8 cellular contexts compared by ENCODE assay signal in genomic region chr17:3724373-3725077, GRCh38.
DNase-seq lines count a peak whose midpoint lies in the region; ATAC-seq and TF ChIP-seq lines count a peak whose summit lies in the region.

No MANE protein-coding gene starts in this region.

- peak overlapping the region; percentile 77 for H3K27ac Mint-ChIP-seq in T-helper 2 cell treated with Interferon-gamma antibody and Interleukin-4, amounts not matched to agents 5 μg/mL and 100 μg/mL, for 36 hours

- no peaks in the 10 kb centered on the region for H3K9me3 ChIP-seq in WERI-Rb-1 (ENCODE audit: severe bottlenecking)
- no peaks in the 10 kb centered on the region for H3K9me3 ChIP-seq in iPS-15b (ENCODE audit: control insufficient read depth, insufficient read depth, low read length)
- no peaks in the 10 kb centered on the region for H3K9me3 ChIP-seq in subcutaneous abdominal adipose tissue (ENCODE audit: control insufficient read depth in 5 of 5, low read length in 5 of 5)

- H3K9me3 Mint-ChIP-seq in T-helper 2 cell treated with Interferon-gamma antibody and Interleukin-4, amounts not matched to agents 5 μg/mL and 100 μg/mL, for 36 hours = no peaks in the 10 kb centered on the region

- ATAC-seq in GM18505 (IDR thresholded peaks at IDR 0.05; ENCODE audit: unreplicated experiment) = no peak

- peaks cover 62% of the 10 kb centered on the region for H3K36me3 Mint-ChIP-seq in T-helper 2 cell treated with Interferon-gamma antibody and Interleukin-4, amounts not matched to agents 5 μg/mL and 100 μg/mL, for 36 hours (ENCODE audit: low read depth)

- H3K27me3 ChIP-seq in WERI-Rb-1 (ENCODE audit: insufficient read depth, low read depth, severe bottlenecking) (no peaks in the 10 kb centered on the region), iPS-15b (ENCODE audit: control insufficient read depth, insufficient read depth, low read length) (no peaks in the 10 kb centered on the region), subcutaneous abdominal adipose tissue (ENCODE audit: control insufficient read depth in 5 of 5, insufficient read depth in 4 of 5, low read length in 5 of 5) (no peaks in the 10 kb centered on the region)

- TF ChIP-seq CTCF in WERI-Rb-1 (IDR thresholded peaks at IDR 0.05; ENCODE audit: low read depth, low read length) = no peak

- H3K27me3 Mint-ChIP-seq in T-helper 2 cell treated with Interferon-gamma antibody and Interleukin-4, amounts not matched to agents 5 μg/mL and 100 μg/mL, for 36 hours (ENCODE audit: low read depth) = no peaks in the 10 kb centered on the region

- peak overlapping the region; percentile 91 for H3K4me3 Mint-ChIP-seq in T-helper 2 cell treated with Interferon-gamma antibody and Interleukin-4, amounts not matched to agents 5 μg/mL and 100 μg/mL, for 36 hours

- H3K9ac ChIP-seq in iPS-15b (ENCODE audit: low read depth, low read length) = peak overlapping the region; percentile 92
- peak overlapping the region; percentile 26 to 99 (median 94) for H3K9ac ChIP-seq in subcutaneous abdominal adipose tissue (ENCODE audit: low read length in 5 of 5)

- H3K36me3 ChIP-seq in WERI-Rb-1 (peaks cover 48% of the 10 kb centered on the region), iPS-15b (ENCODE audit: control insufficient read depth, insufficient read depth, low read length) (peaks cover 7% of the 10 kb centered on the region), subcutaneous abdominal adipose tissue (ENCODE audit: control insufficient read depth in 5 of 5, insufficient read depth in 5 of 5, low read length in 5 of 5) (peaks cover 0 to 6% (median 2%) of the 10 kb centered on the region in 5 donors)

- H3K4me1 ChIP-seq in iPS-15b (ENCODE audit: control insufficient read depth, insufficient read depth, low read length) = peaks cover 10% of the 10 kb centered on the region
- peaks cover 8 to 34% (median 32%) of the 10 kb centered on the region in 5 donors for H3K4me1 ChIP-seq in subcutaneous abdominal adipose tissue (ENCODE audit: control insufficient read depth in 5 of 5, insufficient read depth in 5 of 5, low read length in 5 of 5)

- DNase-seq in T-helper 2 cell treated with Interferon-gamma antibody and Interleukin-4, amounts not matched to agents 5 μg/mL and 100 μg/mL, for 36 hours (ENCODE audit: low spot score) = no peak
- DNase-seq in T-helper 2 cell (no peak), WERI-Rb-1 (no peak), pons (ENCODE audit: low spot score) (no peak)
- DNase-seq in stimulated activated CD4-positive, alpha-beta T cell treated with anti-CD3 and anti-CD28 coated beads, Interleukin-2, amount 100 ng/mL, for 48 hours = no peak

- peak overlapping the region; percentile 91 for H3K27ac ChIP-seq in WERI-Rb-1
- no peak overlapping the region for H3K27ac ChIP-seq in subcutaneous abdominal adipose tissue (ENCODE audit: low read depth, low read length)

- H3K4me3 ChIP-seq in WERI-Rb-1 (ENCODE audit: low read depth, low read length) (peak overlapping the region; percentile 92), iPS-15b (ENCODE audit: low read depth, low read length) (peak overlapping the region; percentile 96), subcutaneous abdominal adipose tissue (ENCODE audit: low read depth in 1 of 5, low read length in 5 of 5) (peak overlapping the region in 4 of 5 donors; percentile 75 to 97 (median 96))

- H3K4me1 Mint-ChIP-seq in T-helper 2 cell treated with Interferon-gamma antibody and Interleukin-4, amounts not matched to agents 5 μg/mL and 100 μg/mL, for 36 hours (ENCODE audit: low read depth) = peaks cover 50% of the 10 kb centered on the region

- TF ChIP-seq POLR2A in GM18505 (IDR thresholded peaks at IDR 0.05; ENCODE audit: borderline replicate concordance, extremely low read depth, insufficient read depth, insufficient read length) = no peak
